In genomic region chr14:93206793-93207467, GRCh38 we compare ENCODE assay signal across 8 cellular contexts. TPM values are rescaled to one million over a fixed set of nuclear protein-coding genes. Genes with fewer than 3 reads are reported as not detected.
DNase-seq lines count a peak whose midpoint lies in the region; ATAC-seq and TF ChIP-seq lines count a peak whose summit lies in the region.

A gene with protein sequence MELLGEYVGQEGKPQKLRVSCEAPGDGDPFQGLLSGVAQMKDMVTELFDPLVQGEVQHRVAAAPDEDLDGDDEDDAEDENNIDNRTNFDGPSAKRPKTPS (minus strand): TSS chr14:93207065. CDS start chr14:93207037, 28 bp downstream.
A gene with protein sequence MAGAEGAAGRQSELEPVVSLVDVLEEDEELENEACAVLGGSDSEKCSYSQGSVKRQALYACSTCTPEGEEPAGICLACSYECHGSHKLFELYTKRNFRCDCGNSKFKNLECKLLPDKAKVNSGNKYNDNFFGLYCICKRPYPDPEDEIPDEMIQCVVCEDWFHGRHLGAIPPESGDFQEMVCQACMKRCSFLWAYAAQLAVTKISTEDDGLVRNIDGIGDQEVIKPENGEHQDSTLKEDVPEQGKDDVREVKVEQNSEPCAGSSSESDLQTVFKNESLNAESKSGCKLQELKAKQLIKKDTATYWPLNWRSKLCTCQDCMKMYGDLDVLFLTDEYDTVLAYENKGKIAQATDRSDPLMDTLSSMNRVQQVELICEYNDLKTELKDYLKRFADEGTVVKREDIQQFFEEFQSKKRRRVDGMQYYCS (plus strand): TSS chr14:93207256. CDS start chr14:93207292, 36 bp downstream.

- DNase-seq in NCI-H1436 (lab: John Stamatoyannopoulos, UW) (peak; percentile 96), T follicular helper cell (ENCODE audit: low read depth) (peak; percentile 82), adipocyte (ENCODE audit: low read depth) (peak; percentile 99), cardiac muscle cell (ENCODE audit: low read depth in 1 of 2, low spot score in 1 of 2) (peak; percentile 97 to 98), trophoblast cell (peak; percentile 98 to 99), transverse colon (peak; percentile 97)

- peak within 1 kb of the TSS; percentile 10 for H3K23ac ChIP-seq in trophoblast cell (ENCODE audit: low read length)

- no peak for TF ChIP-seq EP300 in transverse colon (IDR thresholded peaks at IDR 0.05; ENCODE audit: low read depth)

- peaks cover 6% of the 10 kb centered on the region for H3K79me1 ChIP-seq in trophoblast cell (ENCODE audit: low read length)

- peak within 1 kb of the TSS; percentile 15 for H2BK5ac ChIP-seq in trophoblast cell (ENCODE audit: low read depth, low read length, poor library complexity)

- peak; percentile 84 for TF ChIP-seq POLR2A in transverse colon (IDR thresholded peaks at IDR 0.05)

- in situ Hi-C loops in transverse colon (cut with MboI; ENCODE audit: low pct_ligation_motif_present in 1 of 4, low pct_unique_long_range_greater_than_20kb in 1 of 4, low sequenced_read_pairs in 3 of 4), result no loop called here

- peak within 1 kb of the TSS; percentile 85 for H3K4me2 ChIP-seq in trophoblast cell (ENCODE audit: low read length)

- peak within 1 kb of the TSS; percentile 93 for H3K9ac ChIP-seq in adipocyte (ENCODE audit: low read length)
- peak within 1 kb of the TSS; percentile 87 for H3K9ac ChIP-seq in trophoblast cell (ENCODE audit: low read length)

- H3K4me1 ChIP-seq in adipocyte (ENCODE audit: control insufficient read depth, insufficient read depth, low read length) (peaks cover 15% of the 10 kb centered on the region), cardiac muscle cell (ENCODE audit: low read depth) (peaks cover 10% of the 10 kb centered on the region), trophoblast cell (ENCODE audit: control insufficient read depth in 1 of 2, insufficient read depth in 2 of 2, low read length in 2 of 2) (peaks cover 0 to 5% of the 10 kb centered on the region in 2 experiments), transverse colon (peaks cover 18 to 39% (median 28%) of the 10 kb centered on the region in 4 donors)

- ATAC-seq in HG02798 (IDR thresholded peaks at IDR 0.05; ENCODE audit: poor library complexity, unreplicated experiment), result peak; percentile 93

- H4K12ac ChIP-seq in trophoblast cell (ENCODE audit: low read depth, low read length), result peak within 1 kb of the TSS; percentile 74

- H3K4me3 ChIP-seq in GM12875 (ENCODE audit: low read depth, low read length) (peak within 1 kb of the TSS; percentile 84), adipocyte (ENCODE audit: low read length) (peak within 1 kb of the TSS; percentile 98), cardiac muscle cell (peak within 1 kb of the TSS; percentile 83), trophoblast cell (ENCODE audit: low read depth, low read length) (peak within 1 kb of the TSS; percentile 93), transverse colon (peak within 1 kb of the TSS; percentile 54 to 95 (median 76))

- peaks cover 5% of the 10 kb centered on the region for H3K79me2 ChIP-seq in trophoblast cell (ENCODE audit: control insufficient read depth, insufficient read depth, low read length, poor library complexity)

- H3K27me3 ChIP-seq in adipocyte (replicated peaks; ENCODE audit: control insufficient read depth, insufficient read depth, low read length) (no peaks in the 10 kb centered on the region), cardiac muscle cell (no peaks in the 10 kb centered on the region), trophoblast cell (ENCODE audit: insufficient read depth, low read length) (no peaks in the 10 kb centered on the region), transverse colon (no peaks in the 10 kb centered on the region)

- peak within 1 kb of the TSS; percentile 58 for H3K18ac ChIP-seq in trophoblast cell (ENCODE audit: low read length)

- H3K36me3 ChIP-seq in adipocyte (ENCODE audit: control insufficient read depth, insufficient read depth, low read length, severe bottlenecking) (peaks cover 4% of the 10 kb centered on the region), cardiac muscle cell (peaks cover 6% of the 10 kb centered on the region), trophoblast cell (ENCODE audit: control insufficient read depth in 1 of 2, insufficient read depth in 2 of 2, low read length in 2 of 2) (peaks cover 2 to 5% of the 10 kb centered on the region in 2 experiments), transverse colon (peaks cover 0 to 6% (median under 1%) of the 10 kb centered on the region in 4 donors)

- peak within 1 kb of the TSS; percentile 57 for H3K4ac ChIP-seq in trophoblast cell (ENCODE audit: low read depth, low read length)

- no peak within 1 kb of the TSS for H2BK12ac ChIP-seq in trophoblast cell (ENCODE audit: low read length)

- peak within 1 kb of the TSS; percentile 80 for H3K27ac ChIP-seq in cardiac muscle cell
- H3K27ac ChIP-seq in trophoblast cell (ENCODE audit: low read depth, low read length), result peak within 1 kb of the TSS; percentile 82
- H3K27ac ChIP-seq in transverse colon, result peak within 1 kb of the TSS; percentile 88 to 94 (median 93)

- no peak for TF ChIP-seq CTCF in GM12875 (IDR thresholded peaks at IDR 0.05; ENCODE audit: borderline replicate concordance, insufficient read depth, low read depth, low read length)
- peak; percentile 31 for TF ChIP-seq CTCF in cardiac muscle cell (IDR thresholded peaks at IDR 0.05; ENCODE audit: low read depth, low read length)
- TF ChIP-seq CTCF in transverse colon (IDR thresholded peaks at IDR 0.05), result peak in 4 of 5 experiments; percentile 7 to 50 (median 31)

- H3K9me3 ChIP-seq in adipocyte (ENCODE audit: control insufficient read depth, low read length), result no peaks in the 10 kb centered on the region
- no peaks in the 10 kb centered on the region for H3K9me3 ChIP-seq in cardiac muscle cell (ENCODE audit: low read depth)
- H3K9me3 ChIP-seq in trophoblast cell (ENCODE audit: insufficient read depth, low read depth, low read length), result no peaks in the 10 kb centered on the region
- H3K9me3 ChIP-seq in transverse colon, result no peaks in the 10 kb centered on the region

- intact Hi-C loops in transverse colon (cut with DNase I; ENCODE audit: low total_unique reads), result no loop called here

- peak within 1 kb of the TSS; percentile 61 for H2BK120ac ChIP-seq in trophoblast cell (ENCODE audit: insufficient read depth, low read length, poor library complexity)

- H2AK5ac ChIP-seq in trophoblast cell (ENCODE audit: low read length), result no peak within 1 kb of the TSS

- H4K8ac ChIP-seq in trophoblast cell (ENCODE audit: low read depth, low read length), result peak within 1 kb of the TSS; percentile 93

- H4K91ac ChIP-seq in trophoblast cell (ENCODE audit: low read depth, low read length), result peak within 1 kb of the TSS; percentile 39

- H2AFZ ChIP-seq in trophoblast cell (ENCODE audit: insufficient read depth, low read length, poor library complexity), result peak within 1 kb of the TSS; percentile 88

- peak within 1 kb of the TSS; percentile 63 for H3K14ac ChIP-seq in trophoblast cell (ENCODE audit: low read length)

- WGBS in trophoblast cell (ENCODE audit: extremely low coverage, insufficient coverage, insufficient read length), result no CpG with 5 or more reads among the region's 65 CpGs
- WGBS in transverse colon (ENCODE audit: low coverage in 1 of 2), 2 donors, result 0% methylated on average over 12 to 52 of the region's 65 CpGs

RNA-seq across cellular contexts. Expression of the first gene that starts in this region (rescaled TPM):
- total RNA-seq in cardiac muscle cell (9.2 and 18.1 TPM in 2 replicates), transverse colon (10 to 100 TPM in 2 of 4 donors, 1 to 10 TPM in 2; 4.5 to 29.4 (median 13.6) TPM)
- 22.2 and 24.6 TPM in 2 replicates for polyA plus RNA-seq in cardiac muscle cell
- polyA plus RNA-seq in trophoblast cell (2013), result 8.5 and 8.9 TPM in 2 replicates

RNA-seq across cellular contexts. Expression of the second gene that starts in this region (rescaled TPM):
- total RNA-seq in cardiac muscle cell (24.6 and 27.2 TPM in 2 replicates), transverse colon (10 to 100 TPM; 19.1 to 76.4 (median 23.8) TPM)
- 29.1 and 31.9 TPM in 2 replicates for polyA plus RNA-seq in cardiac muscle cell
- 10.9 and 11.6 TPM in 2 replicates for polyA plus RNA-seq in trophoblast cell (2013)

Comparison
In these comparisons a context has a peak if more than half of its experiments do, and no peak if none do; other contexts are left out.
1. Peak in every context shown above with its lines: DNase-seq, ATAC-seq, H3K4me3 ChIP-seq and H3K27ac ChIP-seq.